Comparison of ENCODE assay signal across 16 cellular contexts in genomic region chr2:241363316-241363879, GRCh38. TPM values are rescaled to one million over a fixed set of nuclear protein-coding genes. Genes with fewer than 3 reads are reported as not detected.
DNase-seq lines count a peak whose midpoint lies in the region; ATAC-seq, FAIRE-seq and TF ChIP-seq lines count a peak whose summit lies in the region.
"Had no signal": no experiment of that assay in that cellular context is flagged by ENCODE, and none has a peak within 500 bp of the region (broad histone marks: within the 10 kb centered on the region; RNA-seq: fewer than 3 reads in every experiment).

No MANE protein-coding gene starts in this region.

- peaks cover 2 to 9% (median 8%) of the 10 kb centered on the region in 4 experiments for H3K4me1 ChIP-seq in H1 (replicated peaks in 1 of 4; ENCODE audit: control insufficient read depth in 3 of 4, insufficient read depth in 4 of 4, low read length in 3 of 4)
- H3K4me1 ChIP-seq in muscle layer of duodenum (ENCODE audit: control insufficient read depth in 1 of 2, insufficient read depth in 2 of 2, low read length in 2 of 2) = peaks cover 10 to 16% of the 10 kb centered on the region in 2 donors
- peaks cover 0 to 10% of the 10 kb centered on the region in 2 donors for H3K4me1 ChIP-seq in aorta (ENCODE audit: control insufficient read depth in 1 of 2, insufficient read depth in 2 of 2, low read length in 2 of 2)
- H3K4me1 ChIP-seq in sigmoid colon = peaks cover 0 to 18% (median 8%) of the 10 kb centered on the region in 4 donors

- H2BK15ac ChIP-seq in H1 (ENCODE audit: low read length) = 0 out of 2 replicates have a peak overlapping the region, but pooled peaks have one; percentile 2

- 86% methylated on average over 8 of the region's 8 CpGs; no CpG with 5 or more reads in 1 of the 2 experiments for WGBS in H1 (ENCODE audit: extremely low coverage in 1 of 2, insufficient coverage in 1 of 2, insufficient read length in 1 of 2, insufficient replicate concordance in 2 of 2, low coverage in 1 of 2, low lambda C conversion rate in 2 of 2, missing lambda C conversion rate in 1 of 2), 2 experiments
- 61 to 64% methylated on average over 8 of the region's 8 CpGs for WGBS in aorta, 2 donors
- WGBS in sigmoid colon, 2 donors = 66 to 80% methylated on average over 8 of the region's 8 CpGs

- H4K8ac ChIP-seq in H1 (ENCODE audit: extremely low read depth, insufficient read depth, low read length) = no peak overlapping the region

- no peak overlapping the region; a peak in 1 of 7 replicates for H3K9ac ChIP-seq in H1 (replicated peaks in 1 of 4; ENCODE audit: extremely low read depth in 1 of 4, low read depth in 3 of 4, low read length in 3 of 4)

- no peak overlapping the region for H3K4ac ChIP-seq in H1 (replicated peaks; ENCODE audit: insufficient read length, low read depth, low read length)

- H2BK5ac ChIP-seq in H1 (ENCODE audit: low read depth, low read length) = no peak overlapping the region

- intact Hi-C loops in left ventricle myocardium superior (cut with micrococcal nuclease) (no loop called here), cardiac septum (cut with DNase I) (no loop called here), aorta (cut with DNase I) (no loop called here), sigmoid colon (cut with DNase I) (no loop called here)

- CTCF ChIA-PET in H1 (lab: Charles Lee; ENCODE audit: partially characterized antibody) = interaction anchor here (0.5 to 3.8 kb wide), 4 partner anchors 16 to 144 kb away, joined by 3 to 14 read pairs (median 8); no protein-coding TSS in a partner anchor

- H3K79me1 ChIP-seq in H1 (ENCODE audit: low read depth, low read length) = peaks cover 15% of the 10 kb centered on the region

- H3K4me2 ChIP-seq in H1 (ENCODE audit: insufficient read depth in 1 of 2, low read depth in 2 of 2, low read length in 2 of 2) = no peak overlapping the region

- no peak overlapping the region for H3K14ac ChIP-seq in H1 (ENCODE audit: insufficient read length)

- H3K23ac ChIP-seq in H1 (ENCODE audit: insufficient read length) = no peak overlapping the region

- H3K4me3 ChIP-seq in H1 (ENCODE audit: extremely low read depth in 1 of 4, insufficient read depth in 2 of 4, low read depth in 3 of 4, low read length in 4 of 4) (no peak overlapping the region), muscle layer of duodenum (ENCODE audit: low read depth in 1 of 2, low read length in 2 of 2) (peak overlapping the region in 1 of 2 donors; percentile 5), aorta (ENCODE audit: low read length in 2 of 2) (no peak overlapping the region), sigmoid colon (no peak overlapping the region)
- H3K4me3 ChIP-seq: SJSA1 had no signal

- no peak overlapping the region for H3K27ac ChIP-seq in H1 (ENCODE audit: low read depth, low read length)
- peak overlapping the region; percentile 24 for H3K27ac ChIP-seq in muscle layer of duodenum (ENCODE audit: low read length)
- H3K27ac ChIP-seq in aorta (ENCODE audit: low read depth in 1 of 2, low read length in 2 of 2) = peak overlapping the region; percentile 32 to 71
- H3K27ac ChIP-seq in sigmoid colon = no peak overlapping the region
- H3K27ac ChIP-seq: SJSA1 had no signal

- H2AK5ac ChIP-seq in H1 (ENCODE audit: low read depth, low read length) = no peak overlapping the region

- H3K79me2 ChIP-seq in H1 (ENCODE audit: control insufficient read depth in 1 of 2, insufficient read depth in 2 of 2, low read length in 2 of 2) = peaks cover 0 to 55% of the 10 kb centered on the region in 2 experiments; a peak in 3 of 4 replicates

- DNase-seq in left ventricle myocardium superior (no peak), cardiac septum (ENCODE audit: low spot score) (no peak), H1 (ENCODE audit: low read depth in 1 of 2, low spot score in 2 of 2) (no peak), aorta (no peak), GM19240 (ENCODE audit: insufficient read length, low spot score) (no peak), sigmoid colon (no peak)
- DNase-seq in stimulated activated CD4-positive, alpha-beta T cell treated with anti-CD3 and anti-CD28 coated beads, Interleukin-2, amount 100 ng/mL, for 48 hours = no peak
- DNase-seq: activated CD4-positive, alpha-beta memory T cell treated with anti-CD3 and anti-CD28 coated beads for 36 hours; activated effector memory CD4-positive, alpha-beta T cell treated with Interleukin-2 at 50 U/mL for 16 hours; effector memory CD4-positive, alpha-beta T cell; islet precursor cell; NCI-H1048; stimulated activated naive CD8-positive, alpha-beta T cell treated with anti-CD3 and anti-CD28 coated beads, Interleukin-15, amount 100 ng/mL, for 72 hours had no signal

- no peak for TF ChIP-seq EP300 in H1 (IDR thresholded peaks at IDR 0.05; ENCODE audit: borderline replicate concordance in 1 of 2, low read depth in 2 of 2, low read length in 2 of 2)
- no peak for TF ChIP-seq EP300 in sigmoid colon (IDR thresholded peaks at IDR 0.05)

- H3K9me3 ChIP-seq in H1 (ENCODE audit: insufficient read depth in 2 of 2, low read depth in 1 of 2, low read length in 1 of 2) = no peaks in the 10 kb centered on the region
- H3K9me3 ChIP-seq in muscle layer of duodenum (ENCODE audit: control insufficient read depth in 1 of 2, low read length in 2 of 2) = no peaks in the 10 kb centered on the region
- H3K9me3 ChIP-seq in aorta (ENCODE audit: control insufficient read depth, low read length) = no peaks in the 10 kb centered on the region
- H3K9me3 ChIP-seq in sigmoid colon = no peaks in the 10 kb centered on the region
- H3K9me3 ChIP-seq: SJSA1 had no signal

- TF ChIP-seq POLR2A in H1 (IDR thresholded peaks at IDR 0.05; ENCODE audit: control extremely low read depth in 1 of 2, low read depth in 2 of 2, low read length in 2 of 2) (no peak), sigmoid colon (IDR thresholded peaks at IDR 0.05) (no peak)

- peak; percentile 47 for ATAC-seq in left ventricle myocardium superior
- peak; percentile 39 for ATAC-seq in aorta (ENCODE audit: low FRiP score)
- ATAC-seq: stimulated activated naive CD8-positive, alpha-beta T cell treated with anti-CD3 and anti-CD28 coated beads, Interleukin-15, amount 100 ng/mL, for 72 hours had no signal

- H2BK20ac ChIP-seq in H1 (ENCODE audit: low read length) = no peak overlapping the region

- H3K56ac ChIP-seq in H1 (replicated peaks; ENCODE audit: insufficient read length, low read depth, low read length) = no peak overlapping the region

- H3K23me2 ChIP-seq in H1 (ENCODE audit: low read depth, low read length) = no peaks in the 10 kb centered on the region

- H3K27me3 ChIP-seq in H1 (replicated peaks in 1 of 4; ENCODE audit: control insufficient read depth in 3 of 4, extremely low read depth in 1 of 4, insufficient read depth in 3 of 4, low read length in 3 of 4) = no peaks in the 10 kb centered on the region
- H3K27me3 ChIP-seq in muscle layer of duodenum (ENCODE audit: low read depth, low read length) = no peaks in the 10 kb centered on the region
- no peaks in the 10 kb centered on the region for H3K27me3 ChIP-seq in aorta (ENCODE audit: control insufficient read depth in 1 of 2, insufficient read depth in 2 of 2, low read length in 1 of 2)
- no peaks in the 10 kb centered on the region for H3K27me3 ChIP-seq in sigmoid colon
- H3K27me3 ChIP-seq: SJSA1 had no signal

- no peak overlapping the region for H4K91ac ChIP-seq in H1 (replicated peaks; ENCODE audit: insufficient read length, low read length)

- no peak for TF ChIP-seq RAD21 in H1 (IDR thresholded peaks at IDR 0.05 in 1 of 2, conservative IDR thresholded peaks at IDR 0.05 in 1 of 2; ENCODE audit: low read depth in 2 of 2, low read length in 2 of 2)

- no peak overlapping the region for H4K5ac ChIP-seq in H1 (ENCODE audit: insufficient read length, low read depth, low read length)

- no peak overlapping the region for H2BK120ac ChIP-seq in H1 (replicated peaks; ENCODE audit: low read depth, low read length)

- POLR2A ChIA-PET in H1 (lab: Charles Lee; ENCODE audit: partially characterized antibody) = interaction anchor here (1.4 to 1.6 kb wide), 2 partner anchors 10 to 48 kb away, joined by 3 to 5 read pairs; partner anchors contain the start of genes HDLBP and SEPTIN2

- peaks cover 10 to 11% of the 10 kb centered on the region in 2 experiments for H4K20me1 ChIP-seq in H1 (replicated peaks in 1 of 2; ENCODE audit: control insufficient read depth in 1 of 2, insufficient read depth in 2 of 2, low read length in 2 of 2)

- H2BK12ac ChIP-seq in H1 (ENCODE audit: low read depth, low read length) = no peak overlapping the region

- TF ChIP-seq CTCF in H1 (IDR thresholded peaks at IDR 0.05; ENCODE audit: control extremely low read depth in 1 of 3, insufficient read depth in 1 of 3, low read depth in 1 of 3, low read length in 3 of 3) (no peak), sigmoid colon (IDR thresholded peaks at IDR 0.05) (no peak)

- no peak overlapping the region for H3K18ac ChIP-seq in H1 (ENCODE audit: extremely low read depth, low read length)

- FAIRE-seq in H1 (lab: Jason Lieb, UNC) = no peak
- FAIRE-seq: frontal cortex had no signal

- no peak overlapping the region for H2AFZ ChIP-seq in H1 (ENCODE audit: low read length)

- H3K36me3 ChIP-seq in H1 (ENCODE audit: control insufficient read depth in 2 of 4, insufficient read depth in 4 of 4, low read length in 3 of 4) = no peaks in the 10 kb centered on the region; a peak in 1 of 8 replicates
- H3K36me3 ChIP-seq in muscle layer of duodenum (ENCODE audit: control insufficient read depth in 1 of 2, insufficient read depth in 2 of 2, low read length in 2 of 2) = no peaks in the 10 kb centered on the region
- H3K36me3 ChIP-seq in aorta (ENCODE audit: control insufficient read depth in 1 of 2, insufficient read depth in 2 of 2, low read length in 1 of 2) = no peaks in the 10 kb centered on the region
- H3K36me3 ChIP-seq in sigmoid colon = no peaks in the 10 kb centered on the region

RNA-seq across cellular contexts. Expression of gene FARP2, which starts 7.3 kb away (rescaled TPM):
- total RNA-seq in left ventricle myocardium superior (18.6 TPM), cardiac septum (24.4 TPM), aorta (10 to 100 TPM; 49.1 to 64.4 TPM), sigmoid colon (10 to 100 TPM; 19.3 to 32.6 (median 28.1) TPM)
- total RNA-seq in H1 (2021; fragmentation: NEBNext Ultra II Directional; extraction: Animal tissue kit (Norgen Biotek cat#: 25700)) = 33.4 and 35.7 TPM in 2 replicates
- polyA plus RNA-seq in H1 (2011; rRNA removed) (12.4 and 12.7 TPM in 2 replicates), aorta (10 to 100 TPM; 16.4 to 48.2 TPM), sigmoid colon (10 to 100 TPM; 24.0 to 41.6 (median 33.0) TPM)
- polyA plus RNA-seq in H1 (2011; cell fraction: cytosol; rRNA removed) = 11.9 TPM
- polyA plus RNA-seq in H1 (2011; cell fraction: nucleus; rRNA removed) = 25.5 TPM
- polyA plus RNA-seq in H1 (2012, experiment 1 of 2) = 12.1 to 18.4 TPM (median 17.0 TPM) in 4 replicates
- polyA plus RNA-seq in H1 (2012, experiment 2 of 2) = 4.6 TPM
- polyA plus RNA-seq in H1 (2013, experiment 1 of 2) = 12.1 TPM
- polyA plus RNA-seq in H1 (2013, experiment 2 of 2) = 11.4 TPM
- 34.4 and 36.1 TPM in 2 replicates for polyA minus RNA-seq in H1 (2011; rRNA and poly(A)+ RNA removed)
- polyA minus RNA-seq in H1 (2011; cell fraction: cytosol; rRNA and poly(A)+ RNA removed) = 14.8 TPM
- 40.0 TPM for polyA minus RNA-seq in H1 (2011; cell fraction: nucleus; rRNA and poly(A)+ RNA removed)

RNA-seq across cellular contexts. Expression of gene SEPTIN2, which starts 47.7 kb away (rescaled TPM):
- total RNA-seq in left ventricle myocardium superior (139 TPM), cardiac septum (219 TPM), aorta (100 to 1,000 TPM; 345 to 394 TPM), sigmoid colon (100 to 1,000 TPM; 245 to 295 (median 286) TPM)
- total RNA-seq in H1 (2021; fragmentation: NEBNext Ultra II Directional; extraction: Animal tissue kit (Norgen Biotek cat#: 25700)) = 373 and 392 TPM in 2 replicates
- polyA plus RNA-seq in H1 (2011; rRNA removed) (288 and 650 TPM in 2 replicates), aorta (100 to 1,000 TPM; 218 to 243 TPM), sigmoid colon (100 to 1,000 TPM; 135 to 178 (median 166) TPM)
- 371 TPM for polyA plus RNA-seq in H1 (2011; cell fraction: cytosol; rRNA removed)
- 129 TPM for polyA plus RNA-seq in H1 (2011; cell fraction: nucleus; rRNA removed)
- polyA plus RNA-seq in H1 (2012, experiment 1 of 2) = 266 to 324 TPM (median 286 TPM) in 4 replicates
- polyA plus RNA-seq in H1 (2012, experiment 2 of 2) = 36.9 TPM
- 224 TPM for polyA plus RNA-seq in H1 (2013, experiment 1 of 2)
- 227 TPM for polyA plus RNA-seq in H1 (2013, experiment 2 of 2)
- polyA minus RNA-seq in H1 (2011; rRNA and poly(A)+ RNA removed) = 293 and 438 TPM in 2 replicates
- polyA minus RNA-seq in H1 (2011; cell fraction: cytosol; rRNA and poly(A)+ RNA removed) = 150 TPM
- 219 TPM for polyA minus RNA-seq in H1 (2011; cell fraction: nucleus; rRNA and poly(A)+ RNA removed)

RNA-seq across cellular contexts. Expression of gene HDLBP, which starts 47.9 kb away (rescaled TPM):
- total RNA-seq in left ventricle myocardium superior = 420 TPM
- total RNA-seq in cardiac septum = 356 TPM
- total RNA-seq in H1 (2021; fragmentation: NEBNext Ultra II Directional; extraction: Animal tissue kit (Norgen Biotek cat#: 25700)) = 329 and 360 TPM in 2 replicates
- polyA plus RNA-seq in H1 (2011; rRNA removed) = 185 and 249 TPM in 2 replicates
- 190 TPM for polyA plus RNA-seq in H1 (2011; cell fraction: cytosol; rRNA removed)
- polyA plus RNA-seq in H1 (2011; cell fraction: nucleus; rRNA removed) = 408 TPM
- polyA plus RNA-seq in H1 (2012, experiment 1 of 2) = 229 to 294 TPM (median 245 TPM) in 4 replicates
- 59.7 TPM for polyA plus RNA-seq in H1 (2012, experiment 2 of 2)
- polyA plus RNA-seq in H1 (2013, experiment 1 of 2) = 226 TPM
- 224 TPM for polyA plus RNA-seq in H1 (2013, experiment 2 of 2)
- polyA minus RNA-seq in H1 (2011; rRNA and poly(A)+ RNA removed) = 293 and 335 TPM in 2 replicates
- polyA minus RNA-seq in H1 (2011; cell fraction: cytosol; rRNA and poly(A)+ RNA removed) = 199 TPM
- polyA minus RNA-seq in H1 (2011; cell fraction: nucleus; rRNA and poly(A)+ RNA removed) = 240 TPM
- total RNA-seq in aorta = 100 to 1,000 TPM; 415 to 476 TPM
- 100 to 1,000 TPM; 220 to 221 TPM for polyA plus RNA-seq in aorta
- 100 to 1,000 TPM; 201 to 281 (median 247) TPM for total RNA-seq in sigmoid colon
- 100 to 1,000 TPM; 115 to 182 (median 117) TPM for polyA plus RNA-seq in sigmoid colon

Comparison
In these comparisons a context has a peak if more than half of its experiments do, and no peak if none do; other contexts are left out.
1. H3K27ac ChIP-seq: peak in muscle layer of duodenum (single experiment) and aorta (2 of 2); none in H1 (single experiment) and sigmoid colon (0 of 4).